ENCODE assay signal across 17 cellular contexts in the genomic region with DNA sequence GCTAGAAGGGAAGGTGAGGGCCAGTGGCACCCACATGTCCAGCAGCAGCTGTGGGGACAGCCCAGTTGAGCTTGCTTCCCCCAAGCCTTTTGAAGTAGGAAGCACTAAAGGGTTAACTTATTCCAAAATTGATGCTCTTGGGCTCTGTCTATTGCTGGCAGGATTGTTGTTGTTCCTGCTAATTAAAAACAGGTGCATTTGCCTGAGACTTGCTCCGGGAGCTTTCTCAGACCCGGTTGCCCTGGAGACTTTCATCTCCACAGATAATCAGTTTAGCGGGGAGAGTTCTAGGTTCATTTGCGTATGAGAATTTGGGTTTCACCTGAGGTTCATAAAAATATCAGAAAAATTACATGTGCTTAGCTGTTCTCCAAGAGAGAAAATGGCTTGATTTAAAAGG.
DNase-seq lines count a peak whose midpoint lies in the region; ATAC-seq and TF ChIP-seq lines count a peak whose summit lies in the region.
"Had no signal": no experiment of that assay in that cellular context is flagged by ENCODE, and none has a peak within 500 bp of the region (broad histone marks: within the 10 kb centered on the region; RNA-seq: fewer than 3 reads in every experiment).

No MANE protein-coding gene starts in this region.

- POLR2A ChIA-PET in T-cell (lab: Charles Lee) = no interaction called here

- peak overlapping the region; percentile 55 for H3K4me3 ChIP-seq in SK-N-MC
- H3K4me3 ChIP-seq: BLaER1 treated with 17β-estradiol and CSF1 and Interleukin-3, amounts not matched to agents 10 nM and 100 nM; GM23248 had no signal

- H3K27ac Mint-ChIP-seq in T-cell = no peak overlapping the region
- H3K27ac Mint-ChIP-seq: CD8-positive, alpha-beta memory T cell had no signal

- no peak for TF ChIP-seq CTCF in omental fat pad (IDR thresholded peaks at IDR 0.05)

- H3K4me3 Mint-ChIP-seq in T-cell = no peak overlapping the region
- H3K4me3 Mint-ChIP-seq: CD8-positive, alpha-beta memory T cell had no signal

- peak; percentile 41 for ATAC-seq in sciatic nerve
- ATAC-seq in T-cell (replicated peaks in 1 of 4) = no peak
- no peak for ATAC-seq in omental fat pad (ENCODE audit: low FRiP score)

- no peak overlapping the region for H3K9ac ChIP-seq in SK-N-MC (ENCODE audit: insufficient read length)
- H3K9ac ChIP-seq: BLaER1 treated with 17β-estradiol and CSF1 and Interleukin-3, amounts not matched to agents 10 nM and 100 nM; GM23248 had no signal

- no peaks in the 10 kb centered on the region for H3K9me3 ChIP-seq in SK-N-MC (ENCODE audit: low read depth, low read length)

- CTCF ChIA-PET in T-cell (lab: Charles Lee) = no interaction called here

- H3K9me3 Mint-ChIP-seq in T-cell = peaks cover 0 to 1% (median 0%) of the 10 kb centered on the region in 3 donors

- H3K36me3 ChIP-seq in SK-N-MC (ENCODE audit: insufficient read depth, low read length) = no peaks in the 10 kb centered on the region
- H3K36me3 ChIP-seq: BLaER1 treated with 17β-estradiol and CSF1 and Interleukin-3, amounts not matched to agents 10 nM and 100 nM had no signal

- no peaks in the 10 kb centered on the region for H3K36me3 Mint-ChIP-seq in T-cell
- H3K36me3 Mint-ChIP-seq: CD8-positive, alpha-beta memory T cell had no signal

- H3K27me3 Mint-ChIP-seq in T-cell = peaks cover 0 to 1% of the 10 kb centered on the region in 2 donors

- DNase-seq in NCI-H2107 treated with DMSO at 0.1 percent for 48 hours (lab: John Stamatoyannopoulos, UW; ENCODE audit: unreplicated experiment) = peak; percentile 20
- no peak for DNase-seq in NCI-H2107 (lab: John Stamatoyannopoulos, UW)
- peak; percentile 23 for DNase-seq in NCI-H146 treated with DMSO at 0.1 percent for 48 hours (lab: John Stamatoyannopoulos, UW; ENCODE audit: unreplicated experiment)
- no peak for DNase-seq in SK-N-MC (ENCODE audit: low read depth, low spot score)
- no peak for DNase-seq in sciatic nerve (ENCODE audit: low spot score)
- DNase-seq in effector CD4-positive, alpha-beta T cell = no peak
- DNase-seq in T-cell = no peak
- DNase-seq in omental fat pad (ENCODE audit: low spot score) = no peak
- DNase-seq: 8988T; CD8-positive, alpha-beta memory T cell; DND-41; GM23248; HCEC 1CT; NCI-H1048; NCI-H2029 treated with DMSO at 0.1 percent for 48 hours; SHP77 had no signal

- no peaks in the 10 kb centered on the region for H3K4me1 Mint-ChIP-seq in T-cell
- H3K4me1 Mint-ChIP-seq: CD8-positive, alpha-beta memory T cell had no signal

- intact Hi-C loops in sciatic nerve (cut with DNase I) = no loop called here

- H3K27ac ChIP-seq in SK-N-MC = no peak overlapping the region
- H3K27ac ChIP-seq: BLaER1 treated with 17β-estradiol and CSF1 and Interleukin-3, amounts not matched to agents 10 nM and 100 nM; GM23248 had no signal

Comparison
In these comparisons a context has a peak if more than half of its experiments do, and no peak if none do; other contexts are left out.
1. DNase-seq: peak in NCI-H2107 treated with DMSO at 0.1 percent for 48 hours (single experiment) and NCI-H146 treated with DMSO at 0.1 percent for 48 hours (single experiment); none in NCI-H2107 (single experiment), SK-N-MC (single experiment), sciatic nerve (single experiment), effector CD4-positive, alpha-beta T cell (single experiment), T-cell (0 of 34) and omental fat pad (single experiment).